8 cellular contexts compared by ENCODE assay signal in the genomic region with DNA sequence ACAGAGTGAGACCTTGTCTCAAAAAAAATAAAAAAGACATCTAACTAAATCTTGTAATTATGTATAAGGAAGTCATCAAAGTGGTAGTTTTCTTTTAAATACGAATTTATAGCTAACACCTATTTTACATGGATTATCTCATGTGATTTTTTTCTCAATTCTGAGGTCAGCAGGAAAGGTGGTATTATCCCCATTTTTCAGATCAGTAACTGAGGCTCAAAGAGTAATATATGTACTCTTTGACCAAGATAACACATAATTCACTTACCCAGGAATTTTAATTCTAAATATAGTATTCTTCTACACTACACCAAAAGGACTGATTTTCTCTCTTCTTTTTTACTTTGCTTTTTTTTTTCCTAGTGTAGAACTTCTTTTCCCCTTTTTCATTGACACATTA. TPM values are rescaled to one million over a fixed set of nuclear protein-coding genes. Genes with fewer than 3 reads are reported as not detected.
"Had no signal": no experiment of that assay in that cellular context is flagged by ENCODE, and none has a peak within 500 bp of the region (broad histone marks: within the 10 kb centered on the region; RNA-seq: fewer than 3 reads in every experiment).

No MANE protein-coding gene starts in this region.

- H3K27me3 Mint-ChIP-seq: IgD-negative memory B cell had no signal

- H2AFZ ChIP-seq: GM23338 had no signal

- H3K4me3 Mint-ChIP-seq: GM23338, H9, IgD-negative memory B cell had no signal

- H3K4me2 ChIP-seq: GM23338 had no signal

- H3K4me1 Mint-ChIP-seq: GM23338, H9 had no signal

- ATAC-seq: GM23338 had no signal

- FAIRE-seq: H1, H54, HTR-8/SVneo had no signal

- H3K9me3 Mint-ChIP-seq: IgD-negative memory B cell had no signal

- DNase-seq: H9, HCEC 1CT had no signal

- H3K27ac Mint-ChIP-seq: GM23338 had no signal

- H3K4me3 ChIP-seq: GM23338 had no signal

RNA-seq across cellular contexts. Expression of a gene that starts 42.4 kb away (rescaled TPM):
- total RNA-seq: GM23338, H1, H9, HT-29 had no signal
